Comparison of ENCODE assay signal across 8 cellular contexts in genomic region chr11:100827934-100828661, GRCh38.
DNase-seq lines count a peak whose midpoint lies in the region; ATAC-seq and TF ChIP-seq lines count a peak whose summit lies in the region.

No MANE protein-coding gene starts in this region.

- H3K27ac ChIP-seq in osteoblast (ENCODE audit: low read depth, low read length): no peak overlapping the region

- DNase-seq in DMS53 treated with DMSO at 0.1 percent for 48 hours (lab: John Stamatoyannopoulos, UW; ENCODE audit: unreplicated experiment): peak; percentile 68
- peak; percentile 89 for DNase-seq in astrocyte of the cerebellum (ENCODE audit: low read depth)
- DNase-seq in osteoblast (ENCODE audit: insufficient read length, low spot score, missing footprints): no peak
- no peak for DNase-seq in stimulated activated CD4-positive, alpha-beta T cell treated with anti-CD3 and anti-CD28 coated beads, Interleukin-2, amount 100 ng/mL, for 48 hours
- DNase-seq in stimulated activated CD4-positive, alpha-beta T cell treated with anti-CD3 and anti-CD28 coated beads, Interleukin-4, amount 100 ng/mL, for 24 hours: no peak
- DNase-seq in NCI-H774 (lab: John Stamatoyannopoulos, UW): no peak

- TF ChIP-seq CTCF in astrocyte of the cerebellum (IDR thresholded peaks at IDR 0.05; ENCODE audit: low read depth, low read length, missing control alignments) (peak; percentile 51), osteoblast (IDR thresholded peaks at IDR 0.05; ENCODE audit: extremely low read depth, low read depth, low read length) (peak; percentile 21)

- no peak overlapping the region for H3K4me2 ChIP-seq in osteoblast (ENCODE audit: insufficient read depth, low read length)

- in situ Hi-C loops in astrocyte of the cerebellum (cut with HindIII; ENCODE audit: low sequenced_read_pairs): loop anchor here (25.0 kb wide), 2 partner anchors 141 to 241 kb away; partner anchors contain the start of gene ARHGAP42

- peak; percentile 31 for TF ChIP-seq RAD21 in Ishikawa (IDR thresholded peaks at IDR 0.05; ENCODE audit: low read depth)

- H2AFZ ChIP-seq in osteoblast (ENCODE audit: low read length): no peak overlapping the region

- no peaks in the 10 kb centered on the region for H3K9me3 ChIP-seq in osteoblast (ENCODE audit: low read depth, low read length)

- H3K4me1 ChIP-seq in osteoblast (ENCODE audit: insufficient read depth, low read length): peaks cover 29% of the 10 kb centered on the region

- H3K79me2 ChIP-seq in osteoblast (ENCODE audit: insufficient read depth, low read length): peaks cover 2% of the 10 kb centered on the region

- TF ChIP-seq EP300 in Ishikawa (IDR thresholded peaks at IDR 0.05; ENCODE audit: borderline replicate concordance): peak; percentile 89

- H3K36me3 ChIP-seq in osteoblast (ENCODE audit: insufficient read depth, low read length): no peaks in the 10 kb centered on the region

- H3K27me3 ChIP-seq in osteoblast (ENCODE audit: insufficient read depth, low read length): no peaks in the 10 kb centered on the region

- no peaks in the 10 kb centered on the region for H4K20me1 ChIP-seq in osteoblast (ENCODE audit: insufficient read depth, low read length)

- no peak overlapping the region for H3K4me3 ChIP-seq in astrocyte of the cerebellum (ENCODE audit: low read depth, low read length)
- H3K4me3 ChIP-seq in osteoblast (ENCODE audit: insufficient read depth, low read length): no peak overlapping the region

- ATAC-seq in GM21723 (IDR thresholded peaks at IDR 0.05; ENCODE audit: unreplicated experiment): peak; percentile 69

TF ChIP-seq in Ishikawa, 13 proteins besides CTCF, POLR2A, EP300 and RAD21:
- TF ChIP-seq USF1 (IDR thresholded peaks at IDR 0.05) (no peak), REST (IDR thresholded peaks at IDR 0.05; ENCODE audit: low read depth) (no peak), CREB1 (IDR thresholded peaks at IDR 0.05; ENCODE audit: low read depth) (no peak), ZBTB7A (IDR thresholded peaks at IDR 0.05; ENCODE audit: low read depth) (no peak), EGR1 (IDR thresholded peaks at IDR 0.05) (no peak), YY1 (IDR thresholded peaks at IDR 0.05; ENCODE audit: low read depth) (peak; percentile 37; the same call in 1 of the 2 replicates), TAF1 (IDR thresholded peaks at IDR 0.05; ENCODE audit: low read depth) (no peak), NFIC (IDR thresholded peaks at IDR 0.05) (peak; percentile 87), FOXM1 (IDR thresholded peaks at IDR 0.05; ENCODE audit: borderline replicate concordance, low read depth) (peak; percentile 57; the same call in 1 of the 2 replicates), TEAD4 (IDR thresholded peaks at IDR 0.05) (peak; percentile 89), TCF12 (IDR thresholded peaks at IDR 0.05; ENCODE audit: low read depth) (peak; percentile 94), CEBPB (IDR thresholded peaks at IDR 0.05) (peak; percentile 60; the same call in 1 of the 2 replicates), MAX (IDR thresholded peaks at IDR 0.05) (peak; percentile 49; the same call in 1 of the 2 replicates)

Comparison
In these comparisons a context has a peak if more than half of its experiments do, and no peak if none do; other contexts are left out.
1. DNase-seq: peak in DMS53 treated with DMSO at 0.1 percent for 48 hours (single experiment) and astrocyte of the cerebellum (single experiment); none in osteoblast (single experiment), stimulated activated CD4-positive, alpha-beta T cell treated with anti-CD3 and anti-CD28 coated beads, Interleukin-2, amount 100 ng/mL, for 48 hours (0 of 2), stimulated activated CD4-positive, alpha-beta T cell treated with anti-CD3 and anti-CD28 coated beads, Interleukin-4, amount 100 ng/mL, for 24 hours (single experiment) and NCI-H774 (single experiment).